Comparison of ENCODE assay signal across 11 cellular contexts in the genomic region with DNA sequence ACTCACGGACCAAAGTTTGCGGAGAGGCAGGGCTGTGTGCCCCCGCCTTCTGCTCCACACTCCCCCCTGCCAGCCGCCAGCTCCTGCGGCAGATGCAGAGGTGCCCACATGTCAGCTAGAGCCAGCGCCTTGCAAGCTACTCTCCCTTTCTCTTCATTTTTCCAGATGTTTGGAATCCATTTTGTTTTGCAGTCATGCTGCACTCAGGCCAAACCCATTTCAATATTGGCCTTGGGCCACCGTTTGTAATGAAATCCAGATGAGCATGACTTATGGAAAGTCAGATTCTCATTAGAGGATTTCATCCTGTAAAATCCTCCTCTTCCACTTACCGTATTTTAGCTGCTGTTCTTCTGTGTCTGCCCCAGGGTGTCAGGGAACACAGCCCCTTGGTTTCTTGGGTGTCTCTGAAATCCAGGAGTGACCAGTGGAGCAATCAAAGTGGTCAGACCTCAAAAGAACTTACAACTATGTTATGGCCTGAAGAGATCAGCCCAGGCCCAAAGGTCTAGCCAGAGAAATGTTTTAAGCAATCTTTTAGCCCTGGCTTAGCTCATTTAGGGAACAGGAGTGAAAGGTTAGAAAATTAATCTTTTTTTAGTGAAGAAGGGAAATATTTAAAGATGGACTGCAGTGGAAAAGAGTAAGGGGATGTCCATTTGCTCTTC.
A peak's percentile ranks its signal among the peaks of the same experiment; 100 is the strongest.
DNase-seq lines count a peak whose midpoint lies in the region; ATAC-seq and TF ChIP-seq lines count a peak whose summit lies in the region.
"Had no signal": no experiment of that assay in that cellular context is flagged by ENCODE, and none has a peak within 500 bp of the region (broad histone marks: within the 10 kb centered on the region; RNA-seq: fewer than 3 reads in every experiment).

No MANE protein-coding gene starts in this region.

- H3K36me3 ChIP-seq in adipocyte (ENCODE audit: control insufficient read depth, insufficient read depth, low read length, severe bottlenecking) (peaks cover 50% of the 10 kb centered on the region), heart right ventricle (peaks cover 0 to 95% (median 2%) of the 10 kb centered on the region in 9 donors)

- H3K9me3 ChIP-seq in adipocyte (ENCODE audit: control insufficient read depth, low read length) (no peaks in the 10 kb centered on the region), heart right ventricle (no peaks in the 10 kb centered on the region)
- H3K9me3 ChIP-seq: spleen had no signal

- H3K4me3 ChIP-seq in adipocyte (ENCODE audit: low read length) = no peak overlapping the region
- no peak overlapping the region for H3K4me3 ChIP-seq in heart right ventricle
- H3K4me3 ChIP-seq: spleen had no signal

- H3K27me3 ChIP-seq in adipocyte (replicated peaks; ENCODE audit: control insufficient read depth, insufficient read depth, low read length) (no peaks in the 10 kb centered on the region), heart right ventricle (no peaks in the 10 kb centered on the region)
- H3K27me3 ChIP-seq: spleen had no signal

- DNase-seq in GM04503 (ENCODE audit: low read depth) (peak; percentile 81), adipocyte (ENCODE audit: low read depth) (peak; percentile 93), heart right ventricle (peak in 1 of 2 donors; percentile 75), COLO668 (lab: John Stamatoyannopoulos, UW; ENCODE audit: unreplicated experiment) (no peak), occipital lobe (lab: John Stamatoyannopoulos, UW) (no peak), NCI-H748 (lab: John Stamatoyannopoulos, UW; ENCODE audit: unreplicated experiment) (no peak)
- DNase-seq in stimulated activated CD8-positive, alpha-beta memory T cell treated with anti-CD3 and anti-CD28 coated beads, Interleukin-4, amount 100 ng/mL, for 48 hours = peak; percentile 11
- DNase-seq in stimulated activated CD4-positive, alpha-beta T cell treated with anti-CD3 and anti-CD28 coated beads, Interleukin-2, amount 100 ng/mL, for 24 hours = no peak
- DNase-seq: activated naive CD8-positive, alpha-beta T cell treated with anti-CD3 and anti-CD28 coated beads, Interleukin-2, amount 10 ng/mL, durations not matched to agents 7 days and 5 days; NCI-H2171 treated with DMSO at 0.1 percent for 48 hours had no signal

- H3K4me1 ChIP-seq in adipocyte (ENCODE audit: control insufficient read depth, insufficient read depth, low read length) (peaks cover 61% of the 10 kb centered on the region), heart right ventricle (peaks cover 35 to 70% (median 66%) of the 10 kb centered on the region in 9 donors)

- intact Hi-C loops in heart right ventricle (cut with DNase I) = loop anchor here in 6 of 10 donors (5.0 to 10.0 kb wide), 5 partner anchors 66 to 306 kb away; a partner anchor contains a TSS

- H3K27ac ChIP-seq in heart right ventricle = peak overlapping the region; percentile 79 to 95 (median 88)
- H3K27ac ChIP-seq: spleen had no signal

- 55 to 60% methylated on average over 8 of the region's 8 CpGs for WGBS in heart right ventricle, 2 donors

- H3K9ac ChIP-seq in adipocyte (ENCODE audit: low read length) = peak overlapping the region; percentile 67

- ATAC-seq in heart right ventricle = peak in 5 of 8 donors; percentile 15 to 37 (median 24)

- TF ChIP-seq CTCF in heart right ventricle (IDR thresholded peaks at IDR 0.05) = no peak

Comparison
In these comparisons a context has a peak if more than half of its experiments do, and no peak if none do; other contexts are left out.
1. DNase-seq: peak in GM04503 (single experiment), adipocyte (single experiment) and stimulated activated CD8-positive, alpha-beta memory T cell treated with anti-CD3 and anti-CD28 coated beads, Interleukin-4, amount 100 ng/mL, for 48 hours (single experiment); none in COLO668 (single experiment), stimulated activated CD4-positive, alpha-beta T cell treated with anti-CD3 and anti-CD28 coated beads, Interleukin-2, amount 100 ng/mL, for 24 hours (0 of 2), occipital lobe (single experiment) and NCI-H748 (single experiment).